Comparison of ENCODE assay signal across 8 cellular contexts in the genomic region with DNA sequence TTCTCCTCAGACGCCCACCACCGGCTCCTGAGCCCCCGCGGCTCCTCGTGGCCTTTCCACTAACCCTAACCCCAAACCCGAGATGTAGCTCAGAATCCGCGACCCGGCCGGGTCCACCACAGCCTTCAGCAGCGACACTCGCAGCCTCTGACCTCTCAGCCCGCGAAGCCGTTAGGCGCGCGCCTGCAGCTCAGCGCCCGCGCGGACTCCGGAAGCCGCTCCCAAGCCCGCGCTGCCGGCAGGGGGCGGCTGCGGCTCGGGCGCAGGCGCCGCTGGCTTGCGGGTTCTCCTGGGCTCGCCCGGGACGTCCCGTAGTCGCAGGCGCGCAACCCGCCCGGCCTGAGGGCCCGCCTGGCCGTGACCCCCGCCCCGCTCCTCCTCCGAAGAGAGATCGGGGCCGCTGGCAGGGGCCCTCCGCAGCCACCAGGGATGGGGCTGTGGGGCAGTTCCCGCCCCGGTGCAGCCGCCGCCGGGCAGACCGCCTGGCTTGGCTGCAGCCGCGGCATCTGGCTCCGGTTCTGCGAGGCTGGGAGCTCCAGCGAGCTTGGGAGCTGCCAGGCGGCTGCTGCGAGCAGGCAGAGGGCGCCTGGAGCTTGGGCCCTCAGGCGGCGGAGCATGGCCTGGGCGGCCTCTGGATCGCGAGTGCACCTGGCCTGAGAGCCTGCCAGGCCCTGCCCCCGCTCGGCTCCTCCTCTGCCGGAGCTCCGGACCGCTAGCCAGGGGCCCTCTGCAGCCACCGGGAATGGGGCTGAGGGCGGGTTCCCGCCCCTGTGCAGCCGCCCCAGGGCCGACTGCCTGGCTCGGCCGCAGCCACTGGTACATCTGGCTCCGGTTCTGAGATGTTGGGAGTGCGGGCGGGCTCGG.
A peak's percentile ranks its signal among the peaks of the same experiment; 100 is the strongest.
DNase-seq lines count a peak whose midpoint lies in the region; ATAC-seq, FAIRE-seq and TF ChIP-seq lines count a peak whose summit lies in the region.

No MANE protein-coding gene starts in this region.

- peak overlapping the region; percentile 26 to 62 (median 44) for H3K4me3 ChIP-seq in H1 (ENCODE audit: extremely low read depth in 1 of 4, insufficient read depth in 2 of 4, low read depth in 3 of 4, low read length in 4 of 4)
- peak overlapping the region; percentile 44 for H3K4me3 ChIP-seq in mesodermal cell (ENCODE audit: extremely low read depth, insufficient read depth, low read length, poor library complexity, severe bottlenecking)

- H2BK5ac ChIP-seq in H1 (ENCODE audit: low read depth, low read length), result no peak overlapping the region

- 1% methylated on average over 44 of the region's 86 CpGs; no CpG with 5 or more reads in 1 of the 2 experiments for WGBS in H1 (ENCODE audit: extremely low coverage in 1 of 2, insufficient coverage in 1 of 2, insufficient read length in 1 of 2, insufficient replicate concordance in 2 of 2, low coverage in 1 of 2, low lambda C conversion rate in 2 of 2, missing lambda C conversion rate in 1 of 2), 2 experiments
- WGBS in mesodermal cell (ENCODE audit: insufficient coverage in 2 of 2), 2 experiments, result 32 to 42% methylated on average over 82 to 86 of the region's 86 CpGs

- no peak overlapping the region for H2BK20ac ChIP-seq in H1 (ENCODE audit: low read length)

- no peak overlapping the region for H4K5ac ChIP-seq in H1 (ENCODE audit: insufficient read length, low read depth, low read length)

- no peak overlapping the region for H2AFZ ChIP-seq in H1 (ENCODE audit: low read length)

- peaks cover 13% of the 10 kb centered on the region; the same call in 1 of the 2 replicates for H3K23me2 ChIP-seq in H1 (ENCODE audit: low read depth, low read length)

- no peaks in the 10 kb centered on the region for H4K20me1 ChIP-seq in H1 (replicated peaks in 1 of 2; ENCODE audit: control insufficient read depth in 1 of 2, insufficient read depth in 2 of 2, low read length in 2 of 2)

- H3K14ac ChIP-seq in H1 (ENCODE audit: insufficient read length), result no peak overlapping the region

- peak overlapping the region; percentile 61 to 97 for H3K4me2 ChIP-seq in H1 (ENCODE audit: insufficient read depth in 1 of 2, low read depth in 2 of 2, low read length in 2 of 2)

- no peak overlapping the region for H3K56ac ChIP-seq in H1 (replicated peaks; ENCODE audit: insufficient read length, low read depth, low read length)

- peaks cover 15 to 59% (median 33%) of the 10 kb centered on the region in 4 experiments for H3K27me3 ChIP-seq in H1 (replicated peaks in 1 of 4; ENCODE audit: control insufficient read depth in 3 of 4, extremely low read depth in 1 of 4, insufficient read depth in 3 of 4, low read length in 3 of 4)

- FAIRE-seq in H1 (lab: Jason Lieb, UNC), result no peak

- no peak overlapping the region for H3K4ac ChIP-seq in H1 (replicated peaks; ENCODE audit: insufficient read length, low read depth, low read length)

- H3K4me1 ChIP-seq in H1 (replicated peaks in 1 of 4; ENCODE audit: control insufficient read depth in 3 of 4, insufficient read depth in 4 of 4, low read length in 3 of 4) (peaks cover 0 to 7% (median 1%) of the 10 kb centered on the region in 4 experiments; a peak in 3 of 7 replicates), mesodermal cell (ENCODE audit: control insufficient read depth, insufficient read depth, low read length, poor library complexity, severe bottlenecking) (no peaks in the 10 kb centered on the region)

- H3K23ac ChIP-seq in H1 (ENCODE audit: insufficient read length), result no peak overlapping the region

- peak; percentile 65 for DNase-seq in NCI-H510A treated with DMSO at 0.1 percent for 48 hours (lab: John Stamatoyannopoulos, UW)
- peak; percentile 27 to 61 for DNase-seq in activated CD8-positive, alpha-beta memory T cell treated with anti-CD3 and anti-CD28 coated beads for 1 hour (ENCODE audit: extremely low read depth in 1 of 2, low read depth in 1 of 2)
- peak; percentile 64 to 91 for DNase-seq in H1 (ENCODE audit: low read depth in 1 of 2, low spot score in 2 of 2)
- peak; percentile 43 for DNase-seq in stimulated activated CD8-positive, alpha-beta memory T cell treated with anti-CD3 and anti-CD28 coated beads, Interleukin-15, amount 100 ng/mL, for 1 hour (ENCODE audit: low read depth)
- no peak for DNase-seq in cerebellar nuclear complex (lab: John Stamatoyannopoulos, UW)

- peak overlapping the region; percentile 25; the same call in 1 of the 2 replicates for H4K8ac ChIP-seq in H1 (ENCODE audit: extremely low read depth, insufficient read depth, low read length)

- H3K79me2 ChIP-seq in H1 (ENCODE audit: control insufficient read depth in 1 of 2, insufficient read depth in 2 of 2, low read length in 2 of 2), result no peaks in the 10 kb centered on the region

- peak; percentile 65 for TF ChIP-seq CTCF in GM12874 (IDR thresholded peaks at IDR 0.05; ENCODE audit: insufficient read depth, low read depth, low read length)
- peak; percentile 56 to 69 (median 63) for TF ChIP-seq CTCF in H1 (IDR thresholded peaks at IDR 0.05; ENCODE audit: control extremely low read depth in 1 of 3, insufficient read depth in 1 of 3, low read depth in 1 of 3, low read length in 3 of 3)

- peak; percentile 70 for ATAC-seq in HG02938 (IDR thresholded peaks at IDR 0.05; ENCODE audit: unreplicated experiment)

- POLR2A ChIA-PET in H1 (lab: Charles Lee; ENCODE audit: partially characterized antibody), result interaction anchor here (1.2 to 1.9 kb wide), 4 partner anchors 31 to 130 kb away, joined by 3 to 8 read pairs (median 4); partner anchors contain the start of gene RPL35A

- no peak for TF ChIP-seq POLR2A in H1 (IDR thresholded peaks at IDR 0.05; ENCODE audit: control extremely low read depth in 1 of 2, low read depth in 2 of 2, low read length in 2 of 2)

- no peak overlapping the region; a peak in 1 of 7 replicates for H3K9ac ChIP-seq in H1 (replicated peaks in 1 of 4; ENCODE audit: extremely low read depth in 1 of 4, low read depth in 3 of 4, low read length in 3 of 4)

- no peak overlapping the region for H3K18ac ChIP-seq in H1 (ENCODE audit: extremely low read depth, low read length)

- peak in 1 of 2 experiments; percentile 49; a peak in 1 of 3 replicates for TF ChIP-seq EP300 in H1 (IDR thresholded peaks at IDR 0.05; ENCODE audit: borderline replicate concordance in 1 of 2, low read depth in 2 of 2, low read length in 2 of 2)

- no peak overlapping the region for H2BK12ac ChIP-seq in H1 (ENCODE audit: low read depth, low read length)

- peak; percentile 6 to 51; a peak in 1 of 4 replicates for TF ChIP-seq RAD21 in H1 (IDR thresholded peaks at IDR 0.05 in 1 of 2, conservative IDR thresholded peaks at IDR 0.05 in 1 of 2; ENCODE audit: low read depth in 2 of 2, low read length in 2 of 2)

- H2AK5ac ChIP-seq in H1 (ENCODE audit: low read depth, low read length), result no peak overlapping the region

- no peak overlapping the region for H2BK15ac ChIP-seq in H1 (ENCODE audit: low read length)

- H4K91ac ChIP-seq in H1 (replicated peaks; ENCODE audit: insufficient read length, low read length), result no peak overlapping the region

- CTCF ChIA-PET in H1 (lab: Charles Lee; ENCODE audit: partially characterized antibody), result interaction anchor here (0.6 to 3.9 kb wide), 25 partner anchors 9 to 236 kb away, joined by 3 to 33 read pairs (median 4); no protein-coding TSS in a partner anchor

- H3K9me3 ChIP-seq in H1 (ENCODE audit: insufficient read depth in 2 of 2, low read depth in 1 of 2, low read length in 1 of 2) (no peaks in the 10 kb centered on the region; a peak in 1 of 4 replicates), mesodermal cell (ENCODE audit: control insufficient read depth, low read length) (peaks cover 7% of the 10 kb centered on the region)

- no peaks in the 10 kb centered on the region for H3K36me3 ChIP-seq in H1 (ENCODE audit: control insufficient read depth in 2 of 4, insufficient read depth in 4 of 4, low read length in 3 of 4)
- no peaks in the 10 kb centered on the region for H3K36me3 ChIP-seq in mesodermal cell (ENCODE audit: control insufficient read depth, insufficient read depth, low read length)

- H2BK120ac ChIP-seq in H1 (replicated peaks; ENCODE audit: low read depth, low read length), result no peak overlapping the region

- H3K27ac ChIP-seq in H1 (ENCODE audit: low read depth, low read length) (no peak overlapping the region), mesodermal cell (ENCODE audit: low read depth, low read length, severe bottlenecking) (no peak overlapping the region)

- no peaks in the 10 kb centered on the region for H3K79me1 ChIP-seq in H1 (ENCODE audit: low read depth, low read length)

TF ChIP-seq in H1, 55 proteins besides CTCF, POLR2A, EP300 and RAD21 (continues in another document):
- TF ChIP-seq MAX (IDR thresholded peaks at IDR 0.05) (no peak), BCL11A (IDR thresholded peaks at IDR 0.05; ENCODE audit: low read depth in 2 of 2, low read length in 2 of 2) (no peak), PHF8 (conservative IDR thresholded peaks at IDR 0.05; ENCODE audit: low read depth, low read length) (no peak), ZNF274 (IDR thresholded peaks at IDR 0.05; ENCODE audit: borderline replicate concordance, extremely low read depth, low read length) (no peak), KDM4A (IDR thresholded peaks at IDR 0.05; ENCODE audit: low read depth, low read length, severe bottlenecking) (peak; percentile 55), RXRA (IDR thresholded peaks at IDR 0.05; ENCODE audit: insufficient read depth, low read depth, low read length) (no peak), SRF (IDR thresholded peaks at IDR 0.05; ENCODE audit: low read depth, low read length) (no peak), TAF1 (IDR thresholded peaks at IDR 0.05; ENCODE audit: low read depth, low read length) (0 out of 2 replicates have a peak, but pooled peaks have one; percentile 11), SP4 (IDR thresholded peaks at IDR 0.05; ENCODE audit: low read length) (no peak), TAF7 (optimal IDR thresholded peaks at IDR 0.05; ENCODE audit: borderline replicate concordance, low read depth, low read length) (no peak), CREB1 (IDR thresholded peaks at IDR 0.05) (no peak), TBP (IDR thresholded peaks at IDR 0.05; ENCODE audit: low read depth, low read length) (peak; percentile 70)
- TF ChIP-seq, protein P1, sequence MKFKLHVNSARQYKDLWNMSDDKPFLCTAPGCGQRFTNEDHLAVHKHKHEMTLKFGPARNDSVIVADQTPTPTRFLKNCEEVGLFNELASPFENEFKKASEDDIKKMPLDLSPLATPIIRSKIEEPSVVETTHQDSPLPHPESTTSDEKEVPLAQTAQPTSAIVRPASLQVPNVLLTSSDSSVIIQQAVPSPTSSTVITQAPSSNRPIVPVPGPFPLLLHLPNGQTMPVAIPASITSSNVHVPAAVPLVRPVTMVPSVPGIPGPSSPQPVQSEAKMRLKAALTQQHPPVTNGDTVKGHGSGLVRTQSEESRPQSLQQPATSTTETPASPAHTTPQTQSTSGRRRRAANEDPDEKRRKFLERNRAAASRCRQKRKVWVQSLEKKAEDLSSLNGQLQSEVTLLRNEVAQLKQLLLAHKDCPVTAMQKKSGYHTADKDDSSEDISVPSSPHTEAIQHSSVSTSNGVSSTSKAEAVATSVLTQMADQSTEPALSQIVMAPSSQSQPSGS (IDR thresholded peaks at IDR 0.05; ENCODE audit: low read length), result no peak

Comparison
In these comparisons a context has a peak if more than half of its experiments do, and no peak if none do; other contexts are left out.
1. DNase-seq: peak in NCI-H510A treated with DMSO at 0.1 percent for 48 hours (single experiment), activated CD8-positive, alpha-beta memory T cell treated with anti-CD3 and anti-CD28 coated beads for 1 hour (2 of 2), H1 (2 of 2) and stimulated activated CD8-positive, alpha-beta memory T cell treated with anti-CD3 and anti-CD28 coated beads, Interleukin-15, amount 100 ng/mL, for 1 hour (single experiment); none in cerebellar nuclear complex (0 of 2).